In genomic region chr21:44049182-44049581, GRCh38 we compare ENCODE assay signal across 16 cellular contexts. TPM values are rescaled to one million over a fixed set of nuclear protein-coding genes. Genes with fewer than 3 reads are reported as not detected.
DNase-seq lines count a peak whose midpoint lies in the region; ATAC-seq and TF ChIP-seq lines count a peak whose summit lies in the region.
"Had no signal": no experiment of that assay in that cellular context is flagged by ENCODE, and none has a peak within 500 bp of the region (broad histone marks: within the 10 kb centered on the region; RNA-seq: fewer than 3 reads in every experiment).

No MANE protein-coding gene starts in this region.

- no peak overlapping the region for H3K4me3 Mint-ChIP-seq in activated T-cell treated with anti-CD3 and anti-CD28 coated beads, Interleukin-2, amount 50 U/mL, for 72 hours
- H3K4me3 Mint-ChIP-seq in activated T-cell treated with anti-CD3 and anti-CD28 coated beads, Interleukin-2, amount 50 U/mL, for 4 hours: no peak overlapping the region
- no peak overlapping the region for H3K4me3 Mint-ChIP-seq in activated CD4-positive, alpha-beta memory T cell treated with anti-CD3 and anti-CD28 coated beads, Interleukin-2, amount 10 ng/mL, durations not matched to agents 7 days and 5 days
- H3K4me3 Mint-ChIP-seq in immature natural killer cell: peak overlapping the region in 1 of 5 donors; percentile 33
- no peak overlapping the region for H3K4me3 Mint-ChIP-seq in Calu3 (ENCODE audit: low read depth, unreplicated experiment)

- H3K27ac ChIP-seq in thyroid gland: peak overlapping the region; percentile 82 to 89 (median 84)
- H3K27ac ChIP-seq in mammary epithelial cell (ENCODE audit: insufficient read depth, low read depth, low read length): no peak overlapping the region
- H3K27ac ChIP-seq: gastroesophageal sphincter, vagina had no signal

- peaks cover 6% of the 10 kb centered on the region for H3K4me1 Mint-ChIP-seq in activated T-cell treated with anti-CD3 and anti-CD28 coated beads, Interleukin-2, amount 50 U/mL, for 72 hours (ENCODE audit: low read depth)
- peaks cover 12% of the 10 kb centered on the region for H3K4me1 Mint-ChIP-seq in activated T-cell treated with anti-CD3 and anti-CD28 coated beads, Interleukin-2, amount 50 U/mL, for 4 hours (ENCODE audit: low read depth)
- peaks cover 4% of the 10 kb centered on the region for H3K4me1 Mint-ChIP-seq in activated CD4-positive, alpha-beta memory T cell treated with anti-CD3 and anti-CD28 coated beads, Interleukin-2, amount 10 ng/mL, durations not matched to agents 7 days and 5 days
- H3K4me1 Mint-ChIP-seq in immature natural killer cell (peaks cover 49 to 78% of the 10 kb centered on the region in 2 donors), Calu3 (ENCODE audit: low read depth, unreplicated experiment) (peaks cover 7% of the 10 kb centered on the region)

- no TSS peak for BruUV-seq in Calu3 (replicated peaks; lab: Mats Ljungman, UMichigan)
- BruUV-seq in mammary epithelial cell (replicated peaks; lab: Mats Ljungman, UMichigan): no TSS peak

- POLR2A ChIA-PET in activated CD4-positive, alpha-beta memory T cell treated with anti-CD3 and anti-CD28 coated beads, Interleukin-2, amount 10 ng/mL, durations not matched to agents 7 days and 5 days (lab: Charles Lee): no interaction called here

- TF ChIP-seq CTCF in thyroid gland (IDR thresholded peaks at IDR 0.05): peak in 2 of 6 experiments; percentile 24 to 32
- TF ChIP-seq CTCF in Calu3 (IDR thresholded peaks at IDR 0.05; ENCODE audit: unreplicated experiment): no peak
- no peak for TF ChIP-seq CTCF in mammary epithelial cell (conservative IDR thresholded peaks at IDR 0.05 in 1 of 2, IDR thresholded peaks at IDR 0.05 in 1 of 2; ENCODE audit: extremely low read depth in 1 of 2, insufficient read depth in 1 of 2, low read depth in 1 of 2, low read length in 2 of 2)

- no peaks in the 10 kb centered on the region for H3K9me3 ChIP-seq in thyroid gland
- no peaks in the 10 kb centered on the region for H3K9me3 ChIP-seq in mammary epithelial cell (replicated peaks; ENCODE audit: insufficient read depth, low read length)
- H3K9me3 ChIP-seq: gastroesophageal sphincter, spleen, vagina had no signal

- peaks cover 0 to 13% of the 10 kb centered on the region in 2 donors for H3K36me3 Mint-ChIP-seq in activated T-cell treated with anti-CD3 and anti-CD28 coated beads, Interleukin-2, amount 50 U/mL, for 72 hours (ENCODE audit: insufficient read depth in 2 of 2)
- peaks cover 20% of the 10 kb centered on the region for H3K36me3 Mint-ChIP-seq in activated T-cell treated with anti-CD3 and anti-CD28 coated beads, Interleukin-2, amount 50 U/mL, for 4 hours (ENCODE audit: insufficient read depth)
- H3K36me3 Mint-ChIP-seq in activated CD4-positive, alpha-beta memory T cell treated with anti-CD3 and anti-CD28 coated beads, Interleukin-2, amount 10 ng/mL, durations not matched to agents 7 days and 5 days (ENCODE audit: low read depth): peaks cover 40% of the 10 kb centered on the region
- peaks cover 8 to 29% (median 9%) of the 10 kb centered on the region in 3 donors for H3K36me3 Mint-ChIP-seq in immature natural killer cell
- peaks cover 13% of the 10 kb centered on the region for H3K36me3 Mint-ChIP-seq in Calu3 (ENCODE audit: insufficient read depth, unreplicated experiment)

- CTCF ChIA-PET in activated CD4-positive, alpha-beta memory T cell treated with anti-CD3 and anti-CD28 coated beads, Interleukin-2, amount 10 ng/mL, durations not matched to agents 7 days and 5 days (lab: Charles Lee): interaction anchor here (0.6 kb wide), 1 partner anchor 9 kb away, joined by 3 read pairs; no protein-coding TSS in a partner anchor
- CTCF ChIA-PET in Calu3 (lab: Charles Lee) (no interaction called here), mammary epithelial cell (lab: Charles Lee; ENCODE audit: low non-redundant PET) (no interaction called here)

- ATAC-seq in activated T-cell treated with anti-CD3 and anti-CD28 coated beads, Interleukin-2, amount 50 U/mL, for 72 hours (replicated peaks in 1 of 2): no peak
- no peak for ATAC-seq in activated T-cell treated with anti-CD3 and anti-CD28 coated beads, Interleukin-2, amount 50 U/mL, for 4 hours
- ATAC-seq: gastroesophageal sphincter, left colon had no signal

- H3K27ac Mint-ChIP-seq in activated T-cell treated with anti-CD3 and anti-CD28 coated beads, Interleukin-2, amount 50 U/mL, for 72 hours: peak overlapping the region; percentile 43
- H3K27ac Mint-ChIP-seq in activated CD4-positive, alpha-beta memory T cell treated with anti-CD3 and anti-CD28 coated beads, Interleukin-2, amount 10 ng/mL, durations not matched to agents 7 days and 5 days: peak overlapping the region; percentile 16
- H3K27ac Mint-ChIP-seq in immature natural killer cell (peak overlapping the region; percentile 71 to 91 (median 82)), Calu3 (ENCODE audit: unreplicated experiment) (no peak overlapping the region)

- H2AFZ ChIP-seq in mammary epithelial cell (ENCODE audit: low read depth, low read length): no peak overlapping the region

- intact Hi-C loops in thyroid gland (cut with DNase I) (no loop called here), Calu3 (cut with micrococcal nuclease; ENCODE audit: unreplicated experiment) (no loop called here), mammary epithelial cell (cut with micrococcal nuclease) (no loop called here)

- H3K4me3 ChIP-seq in thyroid gland (replicated peaks in 1 of 3): no peak overlapping the region
- no peak overlapping the region for H3K4me3 ChIP-seq in mammary epithelial cell (replicated peaks in 1 of 3; ENCODE audit: insufficient read depth in 1 of 3, low read depth in 2 of 3, low read length in 3 of 3)
- H3K4me3 ChIP-seq: gastroesophageal sphincter, spleen, vagina had no signal

- no peak for DNase-seq in activated T-cell treated with anti-CD3 and anti-CD28 coated beads, Interleukin-2, amount 50 U/mL, for 72 hours
- DNase-seq in activated T-cell treated with anti-CD3 and anti-CD28 coated beads, Interleukin-2, amount 50 U/mL, for 4 hours: no peak
- DNase-seq in activated CD4-positive, alpha-beta memory T cell treated with anti-CD3 and anti-CD28 coated beads, Interleukin-2, amount 10 ng/mL, durations not matched to agents 7 days and 5 days: no peak
- no peak for DNase-seq in immature natural killer cell
- peak; percentile 63 for DNase-seq in thyroid gland
- DNase-seq in Calu3: no peak
- no peak for DNase-seq in SK-N-DZ (ENCODE audit: low spot score)
- no peak for DNase-seq in mammary epithelial cell
- DNase-seq: activated CD4-positive, CD25-positive, alpha-beta regulatory T cell; GF-D8; left colon; NCI-H526 treated with DMSO at 0.1 percent for 48 hours; SHP77; spleen had no signal

- no peaks in the 10 kb centered on the region for H4K20me1 ChIP-seq in mammary epithelial cell (ENCODE audit: insufficient read depth, low read length)

- in situ Hi-C loops in mammary epithelial cell (cut with MboI; ENCODE audit: low sequenced_read_pairs in 2 of 2): no loop called here

- no peak for TF ChIP-seq POLR2A in thyroid gland (IDR thresholded peaks at IDR 0.05)

- H3K4me2 ChIP-seq in mammary epithelial cell (ENCODE audit: insufficient read depth, low read depth, low read length): no peak overlapping the region

- no peaks in the 10 kb centered on the region for H3K27me3 ChIP-seq in thyroid gland
- no peaks in the 10 kb centered on the region for H3K27me3 ChIP-seq in mammary epithelial cell (ENCODE audit: insufficient read depth, low read length)
- H3K27me3 ChIP-seq: gastroesophageal sphincter, spleen, vagina had no signal

- H3K79me2 ChIP-seq in mammary epithelial cell (ENCODE audit: insufficient read depth, low read length): peaks cover 80% of the 10 kb centered on the region

- no peaks in the 10 kb centered on the region for H3K36me3 ChIP-seq in thyroid gland
- H3K36me3 ChIP-seq in mammary epithelial cell (ENCODE audit: insufficient read depth, low read length): peaks cover 3% of the 10 kb centered on the region

- WGBS in thyroid gland, 2 donors: 76 to 85% methylated on average over 5 of the region's 5 CpGs
- WGBS in mammary epithelial cell (ENCODE audit: low coverage, missing lambda C conversion rate): 86% methylated on average over 2 of the region's 5 CpGs

- H3K9ac ChIP-seq in mammary epithelial cell (ENCODE audit: insufficient read depth, low read length): no peak overlapping the region

- H3K27me3 Mint-ChIP-seq in activated T-cell treated with anti-CD3 and anti-CD28 coated beads, Interleukin-2, amount 50 U/mL, for 72 hours (ENCODE audit: low read depth): no peaks in the 10 kb centered on the region
- no peaks in the 10 kb centered on the region for H3K27me3 Mint-ChIP-seq in activated T-cell treated with anti-CD3 and anti-CD28 coated beads, Interleukin-2, amount 50 U/mL, for 4 hours (ENCODE audit: low read depth)
- H3K27me3 Mint-ChIP-seq in activated CD4-positive, alpha-beta memory T cell treated with anti-CD3 and anti-CD28 coated beads, Interleukin-2, amount 10 ng/mL, durations not matched to agents 7 days and 5 days: no peaks in the 10 kb centered on the region
- peaks cover 0 to 14% (median 4%) of the 10 kb centered on the region in 3 donors for H3K27me3 Mint-ChIP-seq in immature natural killer cell (ENCODE audit: low read depth in 3 of 3)
- no peaks in the 10 kb centered on the region for H3K27me3 Mint-ChIP-seq in Calu3 (ENCODE audit: unreplicated experiment)

- H3K4me1 ChIP-seq in thyroid gland (peaks cover 48 to 52% of the 10 kb centered on the region in 2 donors), mammary epithelial cell (ENCODE audit: insufficient read depth, low read length) (no peaks in the 10 kb centered on the region)

- H3K9me3 Mint-ChIP-seq in activated T-cell treated with anti-CD3 and anti-CD28 coated beads, Interleukin-2, amount 50 U/mL, for 72 hours: no peaks in the 10 kb centered on the region
- H3K9me3 Mint-ChIP-seq in activated T-cell treated with anti-CD3 and anti-CD28 coated beads, Interleukin-2, amount 50 U/mL, for 4 hours: no peaks in the 10 kb centered on the region
- no peaks in the 10 kb centered on the region for H3K9me3 Mint-ChIP-seq in activated CD4-positive, alpha-beta memory T cell treated with anti-CD3 and anti-CD28 coated beads, Interleukin-2, amount 10 ng/mL, durations not matched to agents 7 days and 5 days
- H3K9me3 Mint-ChIP-seq in immature natural killer cell (no peaks in the 10 kb centered on the region), Calu3 (ENCODE audit: low read depth, unreplicated experiment) (no peaks in the 10 kb centered on the region)

- dilution Hi-C loops in mammary epithelial cell (cut with HindIII; ENCODE audit: low sequenced_read_pairs): no loop called here

RNA-seq across cellular contexts. Expression of gene TRAPPC10, which starts 37.1 kb away (rescaled TPM):
- 10 to 100 TPM; 53.5 to 72.6 TPM for total RNA-seq in activated T-cell treated with anti-CD3 and anti-CD28 coated beads, Interleukin-2, amount 50 U/mL, for 72 hours
- 10 to 100 TPM; 43.0 to 48.1 (median 44.8) TPM for total RNA-seq in activated T-cell treated with anti-CD3 and anti-CD28 coated beads, Interleukin-2, amount 50 U/mL, for 4 hours
- 10 to 100 TPM; 76.0 to 76.5 TPM for total RNA-seq in activated CD4-positive, alpha-beta memory T cell treated with anti-CD3 and anti-CD28 coated beads, Interleukin-2, amount 10 ng/mL, durations not matched to agents 7 days and 5 days
- polyA plus RNA-seq in immature natural killer cell (10 to 100 TPM; 42.0 to 74.7 (median 43.2) TPM), mammary epithelial cell (18.3 TPM)
- total RNA-seq in thyroid gland (10 to 100 TPM; 38.6 to 77.8 (median 55.3) TPM), Calu3 (2022) (28.8 and 37.1 TPM in 2 replicates), mammary epithelial cell (10 to 100 TPM; 36.3 to 37.3 TPM)
- 9.2 and 14.1 TPM in 2 replicates for polyA plus RNA-seq in SK-N-DZ (2014; cell fraction: cytosol; rRNA removed)
- 20.6 and 24.7 TPM in 2 replicates for polyA plus RNA-seq in SK-N-DZ (2014; cell fraction: nucleus; rRNA removed)
- polyA minus RNA-seq in mammary epithelial cell: 113 TPM

RNA-seq across cellular contexts. Expression of gene PWP2, which starts 58.0 kb away (rescaled TPM):
- total RNA-seq in activated T-cell treated with anti-CD3 and anti-CD28 coated beads, Interleukin-2, amount 50 U/mL, for 72 hours: 10 to 100 TPM in 1 of 2 donors, 1 to 10 TPM in 1; 5.9 to 23.2 TPM
- 100 to 1,000 TPM in 1 of 3 donors, 10 to 100 TPM in 2; 24.6 to 145 (median 27.1) TPM for total RNA-seq in activated T-cell treated with anti-CD3 and anti-CD28 coated beads, Interleukin-2, amount 50 U/mL, for 4 hours
- total RNA-seq in activated CD4-positive, alpha-beta memory T cell treated with anti-CD3 and anti-CD28 coated beads, Interleukin-2, amount 10 ng/mL, durations not matched to agents 7 days and 5 days: 10 to 100 TPM; 18.6 to 22.5 TPM
- 10 to 100 TPM in 1 of 3 donors, 1 to 10 TPM in 1, under 1 TPM in 1; 0.63 to 23.8 (median 7.4) TPM for polyA plus RNA-seq in immature natural killer cell
- 10 to 100 TPM in 1 of 4 donors, 1 to 10 TPM in 3; 5.8 to 20.5 (median 7.0) TPM for total RNA-seq in thyroid gland
- 16.3 and 18.1 TPM in 2 replicates for total RNA-seq in Calu3 (2022)
- polyA plus RNA-seq in SK-N-DZ (2014; cell fraction: cytosol; rRNA removed): 18.6 and 21.4 TPM in 2 replicates
- 20.1 and 22.1 TPM in 2 replicates for polyA plus RNA-seq in SK-N-DZ (2014; cell fraction: nucleus; rRNA removed)
- 1 to 10 TPM; 3.5 to 6.3 TPM for total RNA-seq in mammary epithelial cell
- polyA plus RNA-seq in mammary epithelial cell: 24.5 TPM
- polyA minus RNA-seq in mammary epithelial cell: 31.0 TPM

Comparison
In these comparisons a context has a peak if more than half of its experiments do, and no peak if none do; other contexts are left out.
1. DNase-seq: peak in thyroid gland (2 of 2); none in activated T-cell treated with anti-CD3 and anti-CD28 coated beads, Interleukin-2, amount 50 U/mL, for 72 hours (0 of 2), activated T-cell treated with anti-CD3 and anti-CD28 coated beads, Interleukin-2, amount 50 U/mL, for 4 hours (single experiment), activated CD4-positive, alpha-beta memory T cell treated with anti-CD3 and anti-CD28 coated beads, Interleukin-2, amount 10 ng/mL, durations not matched to agents 7 days and 5 days (single experiment), immature natural killer cell (0 of 3), Calu3 (single experiment), SK-N-DZ (single experiment) and mammary epithelial cell (single experiment).